ENCODE assay signal across 34 cellular contexts in genomic region chr7:28112467-28112866, GRCh38.
A peak's percentile ranks its signal among the peaks of the same experiment; 100 is the strongest.
DNase-seq lines count a peak whose midpoint lies in the region; ATAC-seq and TF ChIP-seq lines count a peak whose summit lies in the region.
"Had no signal": no experiment of that assay in that cellular context is flagged by ENCODE, and none has a peak within 500 bp of the region (broad histone marks: within the 10 kb centered on the region; RNA-seq: fewer than 3 reads in every experiment).

No MANE protein-coding gene starts in this region.

- H2AFZ ChIP-seq in ACC112 (ENCODE audit: low read length, unreplicated experiment) (peak overlapping the region; percentile 88), SK-N-SH (ENCODE audit: low read depth) (peak overlapping the region; percentile 27; the same call in 1 of the 2 replicates), hepatocyte (no peak overlapping the region)
- H2AFZ ChIP-seq: neural progenitor cell had no signal

- intact Hi-C loops in sigmoid colon (cut with DNase I) (no loop called here), left colon (cut with DNase I, micrococcal nuclease) (no loop called here)

- TF ChIP-seq EP300 in SK-N-SH (IDR thresholded peaks at IDR 0.05; ENCODE audit: borderline replicate concordance in 1 of 2, low read depth in 1 of 2, low read length in 1 of 2), result peak in 1 of 2 experiments; percentile 97; a peak in 2 of 4 replicates
- no peak for TF ChIP-seq EP300 in sigmoid colon (IDR thresholded peaks at IDR 0.05)

- H3K4me2 ChIP-seq in SK-N-SH (no peak overlapping the region), hepatocyte (peak overlapping the region; percentile 13)
- H3K4me2 ChIP-seq: neural progenitor cell had no signal

- ATAC-seq in left colon (no peak), HG02885 (IDR thresholded peaks at IDR 0.05; ENCODE audit: poor library complexity, unreplicated experiment) (no peak)
- ATAC-seq: activated naive CD8-positive, alpha-beta T cell treated with anti-CD3 and anti-CD28 coated beads, Interleukin-2, amount 50 U/mL, for 24 hours; activated T-cell treated with anti-CD3 and anti-CD28 coated beads, Interleukin-2, amount 50 U/mL, for 72 hours; CD8-positive, alpha-beta T cell; esophagus mucosa; T-helper 17 cell had no signal

- TF ChIP-seq RAD21 in SK-N-SH (IDR thresholded peaks at IDR 0.05; ENCODE audit: low read length), result 0 out of 2 replicates have a peak, but pooled peaks have one; percentile 14

- CTCF ChIA-PET in SK-N-SH (lab: Yijun Ruan, JAX), result interaction anchor here (1.2 to 3.0 kb wide), 8 partner anchors 8 to 51 kb away, joined by 3 to 15 read pairs (median 7); no protein-coding TSS in a partner anchor

- no peaks in the 10 kb centered on the region for H3K9me2 ChIP-seq in SK-N-SH
- H3K9me2 ChIP-seq in hepatocyte (replicated peaks; ENCODE audit: insufficient read depth), result no peaks in the 10 kb centered on the region

- peak overlapping the region; percentile 77 for H3K27ac ChIP-seq in ACC112 (ENCODE audit: low read depth, low read length)
- peak overlapping the region; percentile 22 to 86; a peak in 2 of 4 replicates for H3K27ac ChIP-seq in SK-N-SH (ENCODE audit: low read depth in 2 of 2, low read length in 1 of 2)
- H3K27ac ChIP-seq in hepatocyte, result no peak overlapping the region
- H3K27ac ChIP-seq in sigmoid colon, result peak overlapping the region; percentile 18 to 53 (median 34)
- H3K27ac ChIP-seq: neural progenitor cell, right atrium auricular region, SK-N-MC had no signal

- H3K79me2 ChIP-seq in ACC112 (ENCODE audit: control insufficient read depth, insufficient read depth, low read length, unreplicated experiment) (peaks cover 5% of the 10 kb centered on the region), SK-N-SH (ENCODE audit: insufficient read depth) (no peaks in the 10 kb centered on the region), hepatocyte (peaks cover 4% of the 10 kb centered on the region)

- DNase-seq in SK-N-SH (peak; percentile 77), hepatocyte (ENCODE audit: low spot score) (no peak), sigmoid colon (no peak), left colon (no peak), activated T-cell treated with anti-CD3 and anti-CD28 coated beads for 4 hours (no peak), dedifferentiated amniotic fluid mesenchymal stem cell (ENCODE audit: extremely low spot score) (no peak)
- DNase-seq: 8988T; activated CD4-positive, alpha-beta T cell treated with anti-CD3 and anti-CD28 coated beads, Interleukin-2, amount 50 U/mL, for 48 hours; activated CD4-positive, CD25-positive, alpha-beta regulatory T cell treated with anti-CD3 and anti-CD28 coated beads, Interleukin-2, amount 50 U/mL, for 72 hours; activated naive CD8-positive, alpha-beta T cell treated with anti-CD3 and anti-CD28 coated beads, Interleukin-2, amount 50 U/mL, for 24 hours; activated T-cell treated with anti-CD3 and anti-CD28 coated beads, Interleukin-2, amount 50 U/mL, for 72 hours; CD8-positive, alpha-beta T cell; central memory CD4-positive, alpha-beta T cell; cortex of kidney; DMS 273 treated with DMSO at 0.1 percent for 48 hours; endodermal cell; HCEC 1CT; heart right ventricle; IMR-90; kidney glomerular epithelial cell; NCI-H1436; NCI-H2081; NCI-H2227 treated with DMSO at 0.1 percent for 48 hours; NK-92 treated with Interleukin-12 subunit alpha and Interleukin-12 subunit beta, amount 100 ng/mL, for 24 hours; posterior cingulate gyrus; stimulated activated CD4-positive, alpha-beta T cell treated with anti-CD3 and anti-CD28 coated beads, Interleukin-2, amount 100 ng/mL, for 48 hours; T-helper 17 cell had no signal

- no peak for TF ChIP-seq POLR2A in sigmoid colon (IDR thresholded peaks at IDR 0.05)

- TF ChIP-seq CTCF in SK-N-SH (IDR thresholded peaks at IDR 0.05) (no peak), hepatocyte (IDR thresholded peaks at IDR 0.05; ENCODE audit: poor library complexity) (no peak), sigmoid colon (IDR thresholded peaks at IDR 0.05) (no peak)

- H3K4me1 ChIP-seq in ACC112 (ENCODE audit: control insufficient read depth, insufficient read depth, low read length, unreplicated experiment) (peaks cover 32% of the 10 kb centered on the region), SK-N-SH (ENCODE audit: control insufficient read depth in 1 of 2, insufficient read depth in 2 of 2, low read depth in 1 of 2, low read length in 1 of 2) (peaks cover 4 to 20% of the 10 kb centered on the region in 2 experiments; a peak in 2 of 4 replicates), hepatocyte (ENCODE audit: insufficient read depth) (no peaks in the 10 kb centered on the region), sigmoid colon (peaks cover 0 to 68% (median 47%) of the 10 kb centered on the region in 4 donors)
- H3K4me1 ChIP-seq: neural progenitor cell, right atrium auricular region had no signal

- no peak overlapping the region for H3K9ac ChIP-seq in SK-N-SH
- H3K9ac ChIP-seq: neural progenitor cell had no signal

- H3K9me3 ChIP-seq in SK-N-SH (no peaks in the 10 kb centered on the region), hepatocyte (ENCODE audit: low read depth) (no peaks in the 10 kb centered on the region), sigmoid colon (no peaks in the 10 kb centered on the region)
- H3K9me3 ChIP-seq: heart right ventricle, right atrium auricular region had no signal

- H4K20me1 ChIP-seq in SK-N-SH (ENCODE audit: insufficient read depth) (no peaks in the 10 kb centered on the region), hepatocyte (ENCODE audit: insufficient read depth, poor library complexity, severe bottlenecking) (no peaks in the 10 kb centered on the region)

- H3K27me3 ChIP-seq in ACC112 (ENCODE audit: insufficient read depth, low read length) (no peaks in the 10 kb centered on the region), SK-N-SH (ENCODE audit: insufficient read depth) (no peaks in the 10 kb centered on the region), hepatocyte (no peaks in the 10 kb centered on the region), sigmoid colon (no peaks in the 10 kb centered on the region)
- H3K27me3 ChIP-seq: heart right ventricle, neural progenitor cell, right atrium auricular region had no signal

- H3K36me3 ChIP-seq in ACC112 (ENCODE audit: insufficient read depth, low read length) (no peaks in the 10 kb centered on the region), SK-N-SH (replicated peaks in 1 of 2; ENCODE audit: control insufficient read depth in 1 of 2, insufficient read depth in 2 of 2, low read length in 1 of 2) (no peaks in the 10 kb centered on the region), hepatocyte (replicated peaks; ENCODE audit: insufficient read depth, low read depth) (no peaks in the 10 kb centered on the region), sigmoid colon (no peaks in the 10 kb centered on the region)
- H3K36me3 ChIP-seq: heart right ventricle, neural progenitor cell, right atrium auricular region had no signal

- H3F3A ChIP-seq in SK-N-SH (replicated peaks; ENCODE audit: insufficient read depth), result peaks cover 3% of the 10 kb centered on the region

- H3K4me3 ChIP-seq in ACC112 (ENCODE audit: low read depth, low read length) (peak overlapping the region; percentile 64), SK-N-SH (ENCODE audit: low read depth in 2 of 2, low read length in 1 of 2) (no peak overlapping the region), hepatocyte (no peak overlapping the region), sigmoid colon (no peak overlapping the region)
- H3K4me3 ChIP-seq: heart right ventricle, lung, neural progenitor cell, right atrium auricular region, SK-N-MC had no signal

- WGBS in SK-N-SH (ENCODE audit: low lambda C conversion rate), result 34% methylated on average over 3 of the region's 3 CpGs
- WGBS in hepatocyte (ENCODE audit: low lambda C conversion rate, missing lambda C conversion rate), result 63% methylated on average over 3 of the region's 3 CpGs
- WGBS in sigmoid colon, 2 donors, result 30 to 67% methylated on average over 3 of the region's 3 CpGs

- POLR2A ChIA-PET in SK-N-SH (lab: Yijun Ruan, JAX), result interaction anchor here (0.6 kb wide), 1 partner anchor 121 kb away, joined by 3 read pairs; no protein-coding TSS in a partner anchor

TF ChIP-seq in SK-N-SH, 30 proteins besides CTCF, POLR2A, EP300 and RAD21:
- peak; percentile 53 for TF ChIP-seq PBX3 (IDR thresholded peaks at IDR 0.05)
- TF ChIP-seq MXI1 (IDR thresholded peaks at IDR 0.05; ENCODE audit: low read depth, low read length), result no peak; the same call in 1 of the 2 replicates
- peak; percentile 86 for TF ChIP-seq CHD2 (IDR thresholded peaks at IDR 0.05; ENCODE audit: low read length, partially characterized antibody)
- no peak for TF ChIP-seq YY1 (IDR thresholded peaks at IDR 0.05; ENCODE audit: low read depth)
- TF ChIP-seq POLR2AphosphoS5 (IDR thresholded peaks at IDR 0.05; ENCODE audit: low read depth, low read length), result peak; percentile 85
- peak; percentile 95 for TF ChIP-seq RCOR1 (IDR thresholded peaks at IDR 0.05; ENCODE audit: low read length)
- TF ChIP-seq MEF2A (IDR thresholded peaks at IDR 0.05; ENCODE audit: borderline replicate concordance, low read depth), result no peak
- TF ChIP-seq NFIC (IDR thresholded peaks at IDR 0.05; ENCODE audit: borderline replicate concordance), result no peak
- TF ChIP-seq TEAD4 (IDR thresholded peaks at IDR 0.05; ENCODE audit: borderline replicate concordance, insufficient read depth), result peak; percentile 88
- peak; percentile 97 for TF ChIP-seq GATA2 (CRISPR knock-in tag; IDR thresholded peaks at IDR 0.05)
- peak; percentile 83 for TF ChIP-seq FOXJ3 (CRISPR knock-in tag; IDR thresholded peaks at IDR 0.05)
- TF ChIP-seq FOXM1 (IDR thresholded peaks at IDR 0.05; ENCODE audit: low read depth), result no peak
- peak; percentile 63; the same call in 1 of the 2 replicates for TF ChIP-seq TCF12 (IDR thresholded peaks at IDR 0.05)
TF ChIP-seq in SK-N-SH: peak in this region for 8.
